ENCODE assay signal across 11 cellular contexts in the genomic region with DNA sequence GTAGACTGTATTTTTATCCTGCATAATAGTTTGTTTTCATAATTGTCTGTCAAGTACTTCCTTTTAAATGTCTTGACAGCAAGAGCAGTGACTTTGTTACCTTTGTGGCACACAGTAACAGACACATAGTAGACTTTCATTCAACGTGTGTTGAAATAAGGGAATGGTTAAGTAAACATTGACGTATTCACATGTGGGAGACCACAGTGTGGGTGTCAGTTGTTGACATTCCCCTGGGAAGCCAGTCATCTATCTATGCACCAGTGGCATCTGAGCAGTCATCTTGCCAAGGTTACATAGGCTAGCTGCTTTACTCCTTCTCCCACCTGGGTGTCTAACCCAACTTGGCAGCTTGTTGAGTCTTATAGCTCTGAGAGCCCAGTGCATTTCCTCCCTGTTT. TPM values are rescaled to one million over a fixed set of nuclear protein-coding genes. Genes with fewer than 3 reads are reported as not detected.
DNase-seq lines count a peak whose midpoint lies in the region; ATAC-seq and TF ChIP-seq lines count a peak whose summit lies in the region.
"Had no signal": no experiment of that assay in that cellular context is flagged by ENCODE, and none has a peak within 500 bp of the region (broad histone marks: within the 10 kb centered on the region; RNA-seq: fewer than 3 reads in every experiment).

No MANE protein-coding gene starts in this region.

- in situ Hi-C loops in GM23248 (cut with MboI) = no loop called here

- H3K4me1 Mint-ChIP-seq in activated CD8-positive, alpha-beta T cell treated with anti-CD3 and anti-CD28 coated beads for 36 hours (ENCODE audit: low read depth) = peaks cover 24% of the 10 kb centered on the region

- H3K27me3 Mint-ChIP-seq in activated CD8-positive, alpha-beta T cell treated with anti-CD3 and anti-CD28 coated beads for 36 hours = no peaks in the 10 kb centered on the region

- H3K9me3 ChIP-seq in BLaER1 treated with 17β-estradiol and CSF1 and Interleukin-3, amounts not matched to agents 10 nM and 100 nM (replicated peaks in 1 of 11) = no peaks in the 10 kb centered on the region
- H3K9me3 ChIP-seq in GM23248 (ENCODE audit: low read depth) (no peaks in the 10 kb centered on the region), mucosa of descending colon (no peaks in the 10 kb centered on the region)
- H3K9me3 ChIP-seq: uterus had no signal

- peak overlapping the region; percentile 93 for H3K27ac Mint-ChIP-seq in activated CD8-positive, alpha-beta T cell treated with anti-CD3 and anti-CD28 coated beads for 36 hours

- peaks cover 5% of the 10 kb centered on the region for H3K36me3 Mint-ChIP-seq in activated CD8-positive, alpha-beta T cell treated with anti-CD3 and anti-CD28 coated beads for 36 hours (ENCODE audit: low read depth)

- H3K79me2 ChIP-seq in GM23248 (ENCODE audit: insufficient read depth) = peaks cover 32% of the 10 kb centered on the region

- no peaks in the 10 kb centered on the region for H3K9me2 ChIP-seq in GM23248 (ENCODE audit: insufficient read depth)

- H3K36me3 ChIP-seq in BLaER1 treated with 17β-estradiol and CSF1 and Interleukin-3, amounts not matched to agents 10 nM and 100 nM = peaks cover 5 to 16% (median 10%) of the 10 kb centered on the region in 11 experiments; a peak in 18 of 22 replicates
- H3K36me3 ChIP-seq in GM23248 (ENCODE audit: low read depth) = no peaks in the 10 kb centered on the region; the same call in 1 of the 2 replicates
- no peaks in the 10 kb centered on the region for H3K36me3 ChIP-seq in mucosa of descending colon (ENCODE audit: low read depth)
- H3K36me3 ChIP-seq: uterus had no signal

- H3K4me1 ChIP-seq in BLaER1 treated with 17β-estradiol and CSF1 and Interleukin-3, amounts not matched to agents 10 nM and 100 nM = peaks cover 25 to 36% (median 30%) of the 10 kb centered on the region in 10 experiments
- peaks cover 12% of the 10 kb centered on the region for H3K4me1 ChIP-seq in GM23248 (ENCODE audit: insufficient read depth)
- H3K4me1 ChIP-seq in mucosa of descending colon (ENCODE audit: low read depth) = peaks cover 8% of the 10 kb centered on the region

- TF ChIP-seq CTCF in activated CD8-positive, alpha-beta T cell treated with anti-CD3 and anti-CD28 coated beads for 36 hours (IDR thresholded peaks at IDR 0.05) = no peak
- no peak for TF ChIP-seq CTCF in mucosa of descending colon (IDR thresholded peaks at IDR 0.05)

- 86 to 93% methylated on average over 2 of the region's 2 CpGs for WGBS in GM23248 (ENCODE audit: low coverage in 1 of 2, low lambda C conversion rate in 2 of 2, missing lambda C conversion rate in 2 of 2), 2 experiments

- no peak overlapping the region for H2AFZ ChIP-seq in GM23248

- DNase-seq in GM23248 = peak; percentile 30
- no peak for DNase-seq in activated CD8-positive, alpha-beta T cell treated with anti-CD3 and anti-CD28 coated beads for 36 hours
- peak; percentile 29 for DNase-seq in kidney glomerular epithelial cell (lab: John Stamatoyannopoulos, UW)
- no peak for DNase-seq in cerebellar nuclear complex (lab: John Stamatoyannopoulos, UW)
- no peak for DNase-seq in mucosa of descending colon
- DNase-seq: NCI-H1092 treated with DMSO at 0.1 percent for 48 hours; stimulated activated CD4-positive, alpha-beta T cell treated with anti-CD3 and anti-CD28 coated beads, Interleukin-2, amount 100 ng/mL, for 48 hours; uterus had no signal

- H3K4me2 ChIP-seq in BLaER1 treated with 17β-estradiol and CSF1 and Interleukin-3, amounts not matched to agents 10 nM and 100 nM = peak overlapping the region; percentile 69 to 91 (median 85); a peak in 20 of 22 replicates
- H3K4me2 ChIP-seq in GM23248 (ENCODE audit: unreplicated experiment) = no peak overlapping the region

- peaks cover 0 to 11% (median 0%) of the 10 kb centered on the region in 11 experiments; a peak in 4 of 22 replicates for H4K20me1 ChIP-seq in BLaER1 treated with 17β-estradiol and CSF1 and Interleukin-3, amounts not matched to agents 10 nM and 100 nM
- no peaks in the 10 kb centered on the region for H4K20me1 ChIP-seq in GM23248 (ENCODE audit: insufficient read depth)

- POLR2A ChIA-PET in activated CD8-positive, alpha-beta T cell treated with anti-CD3 and anti-CD28 coated beads for 36 hours (lab: Charles Lee) = no interaction called here

- no peak for ATAC-seq in activated CD8-positive, alpha-beta T cell treated with anti-CD3 and anti-CD28 coated beads for 36 hours
- no peak for ATAC-seq in HG03571 (IDR thresholded peaks at IDR 0.05; ENCODE audit: unreplicated experiment)
- no peak for ATAC-seq in mucosa of descending colon
- ATAC-seq in HG03097 (IDR thresholded peaks at IDR 0.05; ENCODE audit: low FRiP score, unreplicated experiment) = no peak

- no peaks in the 10 kb centered on the region for H3K9me3 Mint-ChIP-seq in activated CD8-positive, alpha-beta T cell treated with anti-CD3 and anti-CD28 coated beads for 36 hours

- intact Hi-C loops in activated CD8-positive, alpha-beta T cell treated with anti-CD3 and anti-CD28 coated beads for 36 hours (cut with micrococcal nuclease) = no loop called here
- intact Hi-C loops in mucosa of descending colon (cut with DNase I, micrococcal nuclease) = no loop called here

- H3K4me3 ChIP-seq in BLaER1 treated with 17β-estradiol and CSF1 and Interleukin-3, amounts not matched to agents 10 nM and 100 nM = no peak overlapping the region
- no peak overlapping the region for H3K4me3 ChIP-seq in GM23248
- H3K4me3 ChIP-seq in mucosa of descending colon = no peak overlapping the region
- H3K4me3 ChIP-seq: uterus had no signal

- H3K9ac ChIP-seq in BLaER1 treated with 17β-estradiol and CSF1 and Interleukin-3, amounts not matched to agents 10 nM and 100 nM = peak overlapping the region in 3 of 11 experiments; percentile 93 to 94 (median 93); a peak in 2 of 22 replicates
- no peak overlapping the region for H3K9ac ChIP-seq in GM23248

- H3K4me3 Mint-ChIP-seq in activated CD8-positive, alpha-beta T cell treated with anti-CD3 and anti-CD28 coated beads for 36 hours = peak overlapping the region; percentile 91

- H3F3A ChIP-seq in GM23248 (ENCODE audit: insufficient read depth) = no peaks in the 10 kb centered on the region

- H3K27ac ChIP-seq in BLaER1 treated with 17β-estradiol and CSF1 and Interleukin-3, amounts not matched to agents 10 nM and 100 nM = peak overlapping the region in 6 of 11 experiments; percentile 86 to 95 (median 90); a peak in 10 of 22 replicates
- no peak overlapping the region for H3K27ac ChIP-seq in GM23248

- H3K27me3 ChIP-seq in BLaER1 treated with 17β-estradiol and CSF1 and Interleukin-3, amounts not matched to agents 10 nM and 100 nM = no peaks in the 10 kb centered on the region
- H3K27me3 ChIP-seq in GM23248 (replicated peaks; ENCODE audit: insufficient read depth) = no peaks in the 10 kb centered on the region
- H3K27me3 ChIP-seq: uterus had no signal

- CTCF ChIA-PET in activated CD8-positive, alpha-beta T cell treated with anti-CD3 and anti-CD28 coated beads for 36 hours (lab: Charles Lee) = interaction anchor here (1.3 to 2.3 kb wide), 4 partner anchors 46 to 251 kb away, joined by 3 to 7 read pairs (median 5); a partner anchor contains a TSS

RNA-seq across cellular contexts. Expression of a gene that starts 1.4 kb away (rescaled TPM):
- 26.6 and 29.1 TPM in 2 replicates for total RNA-seq in GM23248 (2014; rRNA removed; shearing (Covaris generic))
- 16.6 and 16.7 TPM in 2 replicates for polyA plus RNA-seq in GM23248 (2016; fragmentation: Nextera tagmentation; extraction: Ambion mirVana)
- 10 to 100 TPM; 58.9 to 59.7 TPM for total RNA-seq in activated CD8-positive, alpha-beta T cell treated with anti-CD3 and anti-CD28 coated beads for 36 hours
- total RNA-seq in mucosa of descending colon = 10 to 100 TPM; 24.5 to 29.4 (median 26.7) TPM

RNA-seq across cellular contexts. Expression of a gene that starts 48.9 kb away (rescaled TPM):
- total RNA-seq in GM23248 (2014; rRNA removed; shearing (Covaris generic)) = 19.0 and 25.2 TPM in 2 replicates
- polyA plus RNA-seq in GM23248 (2016; fragmentation: Nextera tagmentation; extraction: Ambion mirVana) = 7.4 and 7.6 TPM in 2 replicates
- total RNA-seq in activated CD8-positive, alpha-beta T cell treated with anti-CD3 and anti-CD28 coated beads for 36 hours = 10 to 100 TPM; 30.7 to 32.1 TPM
- total RNA-seq in mucosa of descending colon = 10 to 100 TPM; 19.6 to 25.9 (median 22.3) TPM

Comparison
In these comparisons a context has a peak if more than half of its experiments do, and no peak if none do; other contexts are left out.
1. DNase-seq: peak in GM23248 (single experiment) and kidney glomerular epithelial cell (single experiment); none in activated CD8-positive, alpha-beta T cell treated with anti-CD3 and anti-CD28 coated beads for 36 hours (single experiment), cerebellar nuclear complex (0 of 2) and mucosa of descending colon (0 of 3).